28 cellular contexts compared by ENCODE assay signal in genomic region chr3:3258281-3258680, GRCh38.
"Had no signal": no experiment of that assay in that cellular context is flagged by ENCODE, and none has a peak within 500 bp of the region (broad histone marks: within the 10 kb centered on the region; RNA-seq: fewer than 3 reads in every experiment).

No MANE protein-coding gene starts in this region.

- H3K27me3 ChIP-seq: neural progenitor cell, ovary, right lobe of liver, sigmoid colon, spleen, suprapubic skin, testis, tibial artery, transverse colon, upper lobe of left lung, vagina had no signal

- H3K9ac ChIP-seq: neural progenitor cell, parathyroid adenoma had no signal

- H3K36me3 ChIP-seq: neural progenitor cell, ovary, right lobe of liver, sigmoid colon, spleen, suprapubic skin, tibial artery, transverse colon, upper lobe of left lung, vagina had no signal

- H2AFZ ChIP-seq: neural progenitor cell, parathyroid adenoma had no signal

- H3K9me3 ChIP-seq: ovary, psoas muscle, right lobe of liver, suprapubic skin, testis, tibial artery, transverse colon, upper lobe of left lung, vagina had no signal

- H3K4me1 ChIP-seq: neural progenitor cell, parathyroid adenoma, psoas muscle, right lobe of liver, sigmoid colon, spleen, suprapubic skin, testis, tibial artery, transverse colon, upper lobe of left lung, vagina had no signal

- H3K4me2 ChIP-seq: neural progenitor cell had no signal

- H3K79me2 ChIP-seq: parathyroid adenoma had no signal

- H3K4me3 ChIP-seq: neural progenitor cell, ovary, psoas muscle, right lobe of liver, sigmoid colon, spleen, suprapubic skin, testis, tibial artery, transverse colon, upper lobe of left lung, vagina had no signal

- DNase-seq: naive thymus-derived CD4-positive, alpha-beta T cell; natural killer cell; occipital lobe; ovary; posterior cingulate gyrus; psoas muscle; right cardiac atrium; right lobe of liver; sigmoid colon; small intestine; spleen; stimulated activated CD4-positive, alpha-beta T cell treated with anti-CD3 and anti-CD28 coated beads, Interleukin-12 subunit alpha, Interleukin-12 subunit beta, amount 100 ng/mL, for 4 hours; stimulated activated CD4-positive, alpha-beta T cell treated with anti-CD3 and anti-CD28 coated beads, Interleukin-2, amount 100 ng/mL, for 24 hours; stimulated activated CD4-positive, alpha-beta T cell treated with anti-CD3 and anti-CD28 coated beads, Interleukin-2, amount 100 ng/mL, for 48 hours; stimulated activated CD4-positive, alpha-beta T cell treated with anti-CD3 and anti-CD28 coated beads, Interleukin-4, amount 100 ng/mL, for 4 hours; stimulated activated CD8-positive, alpha-beta memory T cell treated with anti-CD3 and anti-CD28 coated beads, Interleukin-4, amount 100 ng/mL, for 48 hours; stimulated activated naive CD4-positive, alpha-beta T cell; stimulated activated naive CD8-positive, alpha-beta T cell treated with anti-CD3 and anti-CD28 coated beads, Interleukin-15, amount 100 ng/mL, for 72 hours; stimulated activated naive CD8-positive, alpha-beta T cell treated with anti-CD3 and anti-CD28 coated beads, Interleukin-15, Interleukin-2, amounts not matched to agents 100 U/mL and 50 U/mL, for 24 hours; substantia nigra; testis; tibial artery; transverse colon; upper lobe of left lung had no signal

- H3K27ac ChIP-seq: neural progenitor cell, ovary, parathyroid adenoma, psoas muscle, right lobe of liver, sigmoid colon, spleen, suprapubic skin, testis, tibial artery, transverse colon, upper lobe of left lung, vagina had no signal
